8 cellular contexts compared by ENCODE assay signal in the genomic region with DNA sequence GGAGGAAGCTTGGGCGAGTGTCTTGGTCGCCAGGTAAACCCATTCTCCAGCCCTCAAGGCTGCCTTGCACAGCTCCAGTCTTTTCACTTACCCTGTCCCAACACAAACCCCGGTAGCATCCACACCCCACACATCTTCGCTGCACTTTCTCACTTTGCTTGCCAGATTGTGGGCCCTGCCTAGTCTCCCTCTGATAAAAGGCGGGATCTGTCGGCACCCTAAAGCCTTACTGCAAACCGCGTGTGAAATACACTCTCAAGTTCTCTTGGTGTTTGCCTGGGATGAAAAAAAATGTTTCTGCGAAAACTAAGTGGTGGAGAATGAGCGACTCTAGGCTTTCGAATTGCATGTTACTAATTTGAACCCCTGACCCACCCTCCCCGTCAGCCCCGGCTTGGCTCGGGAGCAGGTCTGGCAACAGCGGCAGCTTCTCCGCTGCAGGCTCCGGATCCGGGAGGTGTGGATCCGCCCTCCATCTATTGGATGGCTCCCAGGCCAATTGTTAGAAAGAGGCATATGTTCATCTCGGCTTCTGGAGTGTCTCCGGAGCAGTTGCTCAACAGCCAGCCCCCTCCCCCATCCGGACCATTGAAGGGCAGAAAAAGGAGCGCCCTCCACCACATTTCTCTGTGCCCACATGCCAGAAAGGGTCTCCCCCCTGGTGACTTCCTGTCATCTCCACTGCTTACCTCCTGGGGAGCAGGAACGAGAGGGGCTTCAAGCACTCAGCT. TPM values are rescaled to one million over a fixed set of nuclear protein-coding genes. Genes with fewer than 3 reads are reported as not detected.
DNase-seq lines count a peak whose midpoint lies in the region; ATAC-seq and TF ChIP-seq lines count a peak whose summit lies in the region.

No MANE protein-coding gene starts in this region.

- peak; percentile 39 for ATAC-seq in HG02623 (IDR thresholded peaks at IDR 0.05; ENCODE audit: unreplicated experiment)
- ATAC-seq in HG03039 (IDR thresholded peaks at IDR 0.05; ENCODE audit: unreplicated experiment): no peak

- no peak overlapping the region for H3K27ac Mint-ChIP-seq in activated T-helper 1 cell treated with anti-CD3 and anti-CD28 coated beads, Interleukin-12 subunit alpha, Interleukin-12 subunit beta, Interleukin-2, Interleukin-4 antibody, amounts not matched to agents 30 ng/mL and 10 ng/mL and 1 ng/mL, durations not matched to agents 14 hours and 24 hours and 36 hours
- H3K27ac Mint-ChIP-seq in nephron: no peak overlapping the region

- in situ Hi-C loops in Caki2 (cut with HindIII; ENCODE audit: low pct_unique_long_range_greater_than_20kb, low sequenced_read_pairs): no loop called here

- no peak overlapping the region for H3K27ac ChIP-seq in urinary bladder (ENCODE audit: low read depth)

- peaks cover 46% of the 10 kb centered on the region for H3K27me3 Mint-ChIP-seq in activated T-helper 1 cell treated with anti-CD3 and anti-CD28 coated beads, Interleukin-12 subunit alpha, Interleukin-12 subunit beta, Interleukin-2, Interleukin-4 antibody, amounts not matched to agents 30 ng/mL and 10 ng/mL and 1 ng/mL, durations not matched to agents 14 hours and 24 hours and 36 hours (ENCODE audit: insufficient read depth)
- peaks cover 45% of the 10 kb centered on the region for H3K27me3 Mint-ChIP-seq in nephron (ENCODE audit: low read depth)

- intact Hi-C loops in activated T-helper 1 cell treated with anti-CD3 and anti-CD28 coated beads, Interleukin-12 subunit alpha, Interleukin-12 subunit beta, Interleukin-2, Interleukin-4 antibody, amounts not matched to agents 30 ng/mL and 10 ng/mL and 1 ng/mL, durations not matched to agents 14 hours and 24 hours and 36 hours (cut with micrococcal nuclease): loop anchor here (2.0 to 5.0 kb wide), 3 partner anchors 40 to 404 kb away; a partner anchor contains a TSS

- TF ChIP-seq CTCF in foreskin fibroblast (IDR thresholded peaks at IDR 0.05; ENCODE audit: low read depth, low read length) (no peak), nephron (IDR thresholded peaks at IDR 0.05; ENCODE audit: unreplicated experiment in 3 of 3) (no peak)

- WGBS in urinary bladder: 2% methylated on average over 24 of the region's 24 CpGs

- H3K4me3 ChIP-seq in foreskin fibroblast (ENCODE audit: low read depth in 1 of 2, low read length in 2 of 2) (peak overlapping the region; percentile 8 to 30), urinary bladder (ENCODE audit: low read depth, low read length) (peak overlapping the region; percentile 24)

- H3K4me3 Mint-ChIP-seq in activated T-helper 1 cell treated with anti-CD3 and anti-CD28 coated beads, Interleukin-12 subunit alpha, Interleukin-12 subunit beta, Interleukin-2, Interleukin-4 antibody, amounts not matched to agents 30 ng/mL and 10 ng/mL and 1 ng/mL, durations not matched to agents 14 hours and 24 hours and 36 hours: peak overlapping the region; percentile 54
- H3K4me3 Mint-ChIP-seq in nephron: peak overlapping the region; percentile 63 to 78 (median 76)

- H3K4me1 ChIP-seq in urinary bladder (ENCODE audit: insufficient read depth): peaks cover 4% of the 10 kb centered on the region

- peak; percentile 33 for DNase-seq in Caki2 (ENCODE audit: low read depth)
- DNase-seq in NCI-H460 (ENCODE audit: extremely low read depth, low read depth): peak; percentile 54
- peak; percentile 10 for DNase-seq in activated T-helper 1 cell treated with anti-CD3 and anti-CD28 coated beads, Interleukin-12 subunit alpha, Interleukin-12 subunit beta, Interleukin-2, Interleukin-4 antibody, amounts not matched to agents 30 ng/mL and 10 ng/mL and 1 ng/mL, durations not matched to agents 14 hours and 24 hours and 36 hours (ENCODE audit: low spot score)
- DNase-seq in foreskin fibroblast: peak; percentile 42 to 75

- no peaks in the 10 kb centered on the region for H3K36me3 Mint-ChIP-seq in activated T-helper 1 cell treated with anti-CD3 and anti-CD28 coated beads, Interleukin-12 subunit alpha, Interleukin-12 subunit beta, Interleukin-2, Interleukin-4 antibody, amounts not matched to agents 30 ng/mL and 10 ng/mL and 1 ng/mL, durations not matched to agents 14 hours and 24 hours and 36 hours (ENCODE audit: low read depth)
- no peaks in the 10 kb centered on the region for H3K36me3 Mint-ChIP-seq in nephron (ENCODE audit: low read depth)

- no peaks in the 10 kb centered on the region for H3K9me3 Mint-ChIP-seq in activated T-helper 1 cell treated with anti-CD3 and anti-CD28 coated beads, Interleukin-12 subunit alpha, Interleukin-12 subunit beta, Interleukin-2, Interleukin-4 antibody, amounts not matched to agents 30 ng/mL and 10 ng/mL and 1 ng/mL, durations not matched to agents 14 hours and 24 hours and 36 hours
- peaks cover 2% of the 10 kb centered on the region for H3K9me3 Mint-ChIP-seq in nephron

- H3K36me3 ChIP-seq in urinary bladder (ENCODE audit: insufficient read depth): no peaks in the 10 kb centered on the region

- peaks cover 24% of the 10 kb centered on the region for H3K4me1 Mint-ChIP-seq in activated T-helper 1 cell treated with anti-CD3 and anti-CD28 coated beads, Interleukin-12 subunit alpha, Interleukin-12 subunit beta, Interleukin-2, Interleukin-4 antibody, amounts not matched to agents 30 ng/mL and 10 ng/mL and 1 ng/mL, durations not matched to agents 14 hours and 24 hours and 36 hours (ENCODE audit: low read depth)
- H3K4me1 Mint-ChIP-seq in nephron: peaks cover 24% of the 10 kb centered on the region

RNA-seq across cellular contexts. Expression of a gene that starts 3.0 kb away (rescaled TPM):
- total RNA-seq in Caki2 (2014; rRNA removed; shearing (Covaris generic); ENCODE audit: low replicate concordance): not detected in 2 replicates
- total RNA-seq in NCI-H460 (2014; rRNA removed; shearing (Covaris generic)): not detected in 2 replicates
- polyA plus RNA-seq in NCI-H460 (2014; cell fraction: nucleus; rRNA removed): 0.51 and 0.57 TPM in 2 replicates
- 0.78 TPM in 1 of 2 replicates, not detected in the other for total RNA-seq in activated T-helper 1 cell treated with anti-CD3 and anti-CD28 coated beads, Interleukin-12 subunit alpha, Interleukin-12 subunit beta, Interleukin-2, Interleukin-4 antibody, amounts not matched to agents 30 ng/mL and 10 ng/mL and 1 ng/mL, durations not matched to agents 14 hours and 24 hours and 36 hours
- total RNA-seq in urinary bladder: 1.6 TPM
- polyA plus RNA-seq in urinary bladder: 0.56 TPM

RNA-seq across cellular contexts. Expression of a gene that starts 31.7 kb away (rescaled TPM):
- 822 and 904 TPM in 2 replicates for total RNA-seq in Caki2 (2014; rRNA removed; shearing (Covaris generic); ENCODE audit: low replicate concordance)
- 2,499 and 2,674 TPM in 2 replicates for total RNA-seq in NCI-H460 (2014; rRNA removed; shearing (Covaris generic))
- polyA plus RNA-seq in NCI-H460 (2014; cell fraction: nucleus; rRNA removed): 1,089 and 1,129 TPM in 2 replicates
- total RNA-seq in activated T-helper 1 cell treated with anti-CD3 and anti-CD28 coated beads, Interleukin-12 subunit alpha, Interleukin-12 subunit beta, Interleukin-2, Interleukin-4 antibody, amounts not matched to agents 30 ng/mL and 10 ng/mL and 1 ng/mL, durations not matched to agents 14 hours and 24 hours and 36 hours: 982 and 989 TPM in 2 replicates
- 1,280 TPM for total RNA-seq in urinary bladder
- 967 TPM for polyA plus RNA-seq in urinary bladder
